Comparison of ENCODE assay signal across 19 cellular contexts in genomic region chr5:14006823-14007510, GRCh38.
DNase-seq lines count a peak whose midpoint lies in the region; ATAC-seq and TF ChIP-seq lines count a peak whose summit lies in the region.
"Had no signal": no experiment of that assay in that cellular context is flagged by ENCODE, and none has a peak within 500 bp of the region (broad histone marks: within the 10 kb centered on the region; RNA-seq: fewer than 3 reads in every experiment).

No MANE protein-coding gene starts in this region.

- H3K4me3 Mint-ChIP-seq in chondrocyte (ENCODE audit: unreplicated experiment) = no peak overlapping the region
- no peak overlapping the region for H3K4me3 Mint-ChIP-seq in stimulated activated naive B cell treated with anti-CD40 and anti-IgM and Interleukin-4, amounts not matched to agents 10 μg/mL and 1 μg/mL and 100 μg/mL, for 72 hours
- H3K4me3 Mint-ChIP-seq in activated CD8-positive, alpha-beta T cell treated with anti-CD3 and anti-CD28 coated beads for 36 hours = no peak overlapping the region
- H3K4me3 Mint-ChIP-seq: activated naive CD8-positive, alpha-beta T cell treated with anti-CD3 and anti-CD28 coated beads for 36 hours; CD4-positive, alpha-beta T cell; WTC11 had no signal

- TF ChIP-seq CTCF in chondrocyte (IDR thresholded peaks at IDR 0.05) (peak; percentile 40), right atrium auricular region (IDR thresholded peaks at IDR 0.05) (no peak)
- TF ChIP-seq CTCF in activated CD8-positive, alpha-beta T cell treated with anti-CD3 and anti-CD28 coated beads for 36 hours (IDR thresholded peaks at IDR 0.05) = no peak

- H3K4me1 ChIP-seq in right atrium auricular region = peaks cover 0 to 8% of the 10 kb centered on the region in 2 donors
- H3K4me1 ChIP-seq in subcutaneous abdominal adipose tissue (ENCODE audit: control insufficient read depth in 5 of 5, insufficient read depth in 5 of 5, low read length in 5 of 5) = peaks cover 4 to 19% (median 18%) of the 10 kb centered on the region in 5 donors
- H3K4me1 ChIP-seq: testis had no signal

- H3K36me3 Mint-ChIP-seq in chondrocyte (ENCODE audit: low read depth) = no peaks in the 10 kb centered on the region
- H3K36me3 Mint-ChIP-seq in stimulated activated naive B cell treated with anti-CD40 and anti-IgM and Interleukin-4, amounts not matched to agents 10 μg/mL and 1 μg/mL and 100 μg/mL, for 72 hours = no peaks in the 10 kb centered on the region
- H3K36me3 Mint-ChIP-seq in activated CD8-positive, alpha-beta T cell treated with anti-CD3 and anti-CD28 coated beads for 36 hours (ENCODE audit: low read depth) = no peaks in the 10 kb centered on the region
- H3K36me3 Mint-ChIP-seq: activated naive CD8-positive, alpha-beta T cell treated with anti-CD3 and anti-CD28 coated beads for 36 hours had no signal

- POLR2A ChIA-PET in activated CD8-positive, alpha-beta T cell treated with anti-CD3 and anti-CD28 coated beads for 36 hours (lab: Charles Lee) = no interaction called here

- CTCF ChIA-PET in activated CD8-positive, alpha-beta T cell treated with anti-CD3 and anti-CD28 coated beads for 36 hours (lab: Charles Lee) = interaction anchor here (0.7 kb wide), 1 partner anchor 263 kb away, joined by 3 read pairs; no protein-coding TSS in a partner anchor

- no peaks in the 10 kb centered on the region for H3K9me3 Mint-ChIP-seq in chondrocyte (ENCODE audit: low read depth)
- no peaks in the 10 kb centered on the region for H3K9me3 Mint-ChIP-seq in stimulated activated naive B cell treated with anti-CD40 and anti-IgM and Interleukin-4, amounts not matched to agents 10 μg/mL and 1 μg/mL and 100 μg/mL, for 72 hours
- no peaks in the 10 kb centered on the region for H3K9me3 Mint-ChIP-seq in activated CD8-positive, alpha-beta T cell treated with anti-CD3 and anti-CD28 coated beads for 36 hours
- H3K9me3 Mint-ChIP-seq: activated naive CD8-positive, alpha-beta T cell treated with anti-CD3 and anti-CD28 coated beads for 36 hours; CD4-positive, alpha-beta T cell had no signal

- H3K27me3 Mint-ChIP-seq in chondrocyte (ENCODE audit: low read depth) = no peaks in the 10 kb centered on the region
- H3K27me3 Mint-ChIP-seq in stimulated activated naive B cell treated with anti-CD40 and anti-IgM and Interleukin-4, amounts not matched to agents 10 μg/mL and 1 μg/mL and 100 μg/mL, for 72 hours = peaks cover 15 to 29% of the 10 kb centered on the region in 2 donors
- H3K27me3 Mint-ChIP-seq in activated CD8-positive, alpha-beta T cell treated with anti-CD3 and anti-CD28 coated beads for 36 hours = peaks cover 19% of the 10 kb centered on the region

- H3K36me3 ChIP-seq in right atrium auricular region (no peaks in the 10 kb centered on the region), subcutaneous abdominal adipose tissue (ENCODE audit: control insufficient read depth in 5 of 5, insufficient read depth in 5 of 5, low read length in 5 of 5) (no peaks in the 10 kb centered on the region)

- H3K27ac Mint-ChIP-seq in chondrocyte (ENCODE audit: unreplicated experiment) = peak overlapping the region; percentile 74
- H3K27ac Mint-ChIP-seq in stimulated activated naive B cell treated with anti-CD40 and anti-IgM and Interleukin-4, amounts not matched to agents 10 μg/mL and 1 μg/mL and 100 μg/mL, for 72 hours = no peak overlapping the region
- H3K27ac Mint-ChIP-seq in activated CD8-positive, alpha-beta T cell treated with anti-CD3 and anti-CD28 coated beads for 36 hours = no peak overlapping the region
- H3K27ac Mint-ChIP-seq: activated naive CD8-positive, alpha-beta T cell treated with anti-CD3 and anti-CD28 coated beads for 36 hours; CD4-positive, alpha-beta T cell; WTC11 had no signal

- DNase-seq in GM03348 (ENCODE audit: low spot score) (peak; percentile 18), chondrocyte (ENCODE audit: low spot score) (no peak), right atrium auricular region (ENCODE audit: low spot score) (peak; percentile 73), activated T-cell treated with anti-CD3 and anti-CD28 coated beads for 4 hours (no peak)
- DNase-seq in stimulated activated naive B cell treated with anti-CD40 and anti-IgM and Interleukin-4, amounts not matched to agents 10 μg/mL and 1 μg/mL and 100 μg/mL, for 72 hours = no peak
- DNase-seq in activated CD8-positive, alpha-beta T cell treated with anti-CD3 and anti-CD28 coated beads for 36 hours = no peak
- DNase-seq: activated CD4-positive, alpha-beta T cell treated with anti-CD3 and anti-CD28 coated beads, Interleukin-2, amount 50 U/mL, for 4 hours; activated CD8-positive, alpha-beta memory T cell treated with anti-CD3 and anti-CD28 coated beads, Interleukin-2, amount 50 U/mL, for 48 hours; activated effector memory CD4-positive, alpha-beta T cell treated with Interleukin-2 at 50 U/mL for 16 hours; activated naive CD8-positive, alpha-beta T cell treated with anti-CD3 and anti-CD28 coated beads for 36 hours; CD4-positive, alpha-beta T cell; effector CD8-positive, alpha-beta T cell; mammary epithelial cell; NCI-H1092; NCI-H187 treated with DMSO at 0.1 percent for 48 hours; testis had no signal

- H3K9me3 ChIP-seq in right atrium auricular region = peaks cover 0 to 6% of the 10 kb centered on the region in 2 donors
- no peaks in the 10 kb centered on the region for H3K9me3 ChIP-seq in subcutaneous abdominal adipose tissue (ENCODE audit: control insufficient read depth in 5 of 5, low read length in 5 of 5)
- H3K9me3 ChIP-seq: testis had no signal

- ATAC-seq in GM18502 (IDR thresholded peaks at IDR 0.05; ENCODE audit: poor library complexity, unreplicated experiment) = no peak
- ATAC-seq in stimulated activated naive B cell treated with anti-CD40 and anti-IgM and Interleukin-4, amounts not matched to agents 10 μg/mL and 1 μg/mL and 100 μg/mL, for 72 hours (replicated peaks) = no peak
- ATAC-seq in activated CD8-positive, alpha-beta T cell treated with anti-CD3 and anti-CD28 coated beads for 36 hours = no peak
- ATAC-seq: WTC11 had no signal

- H3K9ac ChIP-seq in subcutaneous abdominal adipose tissue (ENCODE audit: low read length in 5 of 5) = no peak overlapping the region

- H3K27ac ChIP-seq in right atrium auricular region (peak overlapping the region; percentile 30 to 46), subcutaneous abdominal adipose tissue (ENCODE audit: low read depth, low read length) (peak overlapping the region; percentile 3)
- H3K27ac ChIP-seq: testis had no signal

- H3K4me3 ChIP-seq in right atrium auricular region = no peak overlapping the region
- no peak overlapping the region for H3K4me3 ChIP-seq in subcutaneous abdominal adipose tissue (ENCODE audit: low read depth in 1 of 5, low read length in 5 of 5)
- H3K4me3 ChIP-seq: testis had no signal

- intact Hi-C loops in activated CD8-positive, alpha-beta T cell treated with anti-CD3 and anti-CD28 coated beads for 36 hours (cut with micrococcal nuclease) = no loop called here

- H3K4me1 Mint-ChIP-seq in chondrocyte (ENCODE audit: low read depth) = peaks cover 24% of the 10 kb centered on the region
- H3K4me1 Mint-ChIP-seq in stimulated activated naive B cell treated with anti-CD40 and anti-IgM and Interleukin-4, amounts not matched to agents 10 μg/mL and 1 μg/mL and 100 μg/mL, for 72 hours = peaks cover 3 to 8% of the 10 kb centered on the region in 2 donors
- peaks cover 5% of the 10 kb centered on the region for H3K4me1 Mint-ChIP-seq in activated CD8-positive, alpha-beta T cell treated with anti-CD3 and anti-CD28 coated beads for 36 hours (ENCODE audit: low read depth)

- no peaks in the 10 kb centered on the region for H3K27me3 ChIP-seq in right atrium auricular region
- H3K27me3 ChIP-seq in subcutaneous abdominal adipose tissue (ENCODE audit: control insufficient read depth in 5 of 5, insufficient read depth in 4 of 5, low read length in 5 of 5) = no peaks in the 10 kb centered on the region
- H3K27me3 ChIP-seq: testis had no signal

Comparison
In these comparisons a context has a peak if more than half of its experiments do, and no peak if none do; other contexts are left out.
1. DNase-seq: peak in GM03348 (single experiment) and right atrium auricular region (single experiment); none in chondrocyte (single experiment), activated T-cell treated with anti-CD3 and anti-CD28 coated beads for 4 hours (single experiment), stimulated activated naive B cell treated with anti-CD40 and anti-IgM and Interleukin-4, amounts not matched to agents 10 μg/mL and 1 μg/mL and 100 μg/mL, for 72 hours (single experiment) and activated CD8-positive, alpha-beta T cell treated with anti-CD3 and anti-CD28 coated beads for 36 hours (single experiment).